ENCODE assay signal across 24 cellular contexts in genomic region chr1:55725378-55725777, GRCh38.
DNase-seq lines count a peak whose midpoint lies in the region; ATAC-seq, FAIRE-seq and TF ChIP-seq lines count a peak whose summit lies in the region.
"Had no signal": no experiment of that assay in that cellular context is flagged by ENCODE, and none has a peak within 500 bp of the region (broad histone marks: within the 10 kb centered on the region; RNA-seq: fewer than 3 reads in every experiment).

No MANE protein-coding gene starts in this region.

- ATAC-seq in SK-N-SH treated with all-trans-retinoic acid at 6 μM for 48 hours, result peak; percentile 68
- ATAC-seq: activated CD4-positive, alpha-beta T cell treated with anti-CD3 and anti-CD28 coated beads for 36 hours; effector memory CD8-positive, alpha-beta T cell; heart left ventricle had no signal

- TF ChIP-seq CTCF in fibroblast of lung (conservative IDR thresholded peaks at IDR 0.05 in 1 of 2, IDR thresholded peaks at IDR 0.05 in 1 of 2; ENCODE audit: low read depth in 1 of 2, low read length in 2 of 2) (no peak), kidney (IDR thresholded peaks at IDR 0.05; ENCODE audit: borderline replicate concordance, extremely low read depth, insufficient read depth) (no peak)

- H3K4me2 ChIP-seq in fibroblast of lung (ENCODE audit: extremely low read depth, insufficient read depth, low read length) (no peak overlapping the region), skeletal muscle satellite cell (ENCODE audit: low read length) (peak overlapping the region; percentile 64)

- H3K36me3 ChIP-seq in fibroblast of lung (ENCODE audit: control insufficient read depth, insufficient read depth, low read length) (no peaks in the 10 kb centered on the region), skeletal muscle satellite cell (ENCODE audit: insufficient read depth, low read length) (no peaks in the 10 kb centered on the region), kidney (ENCODE audit: control insufficient read depth in 1 of 2, insufficient read depth in 2 of 2, low read length in 2 of 2) (no peaks in the 10 kb centered on the region)
- H3K36me3 ChIP-seq: BE2C, heart left ventricle, neutrophil, stomach, transverse colon had no signal

- H2AFZ ChIP-seq in fibroblast of lung (ENCODE audit: low read length), result no peak overlapping the region

- DNase-seq in HT1080 (ENCODE audit: low read depth), result peak; percentile 47
- peak; percentile 45 to 66 for DNase-seq in fibroblast of lung (ENCODE audit: low read depth in 2 of 2)
- no peak for DNase-seq in activated T-cell treated with anti-CD3 and anti-CD28 coated beads for 4 hours
- DNase-seq in kidney, result no peak
- no peak for DNase-seq in SHP77 treated with DMSO at 0.1 percent for 48 hours (lab: John Stamatoyannopoulos, UW)
- DNase-seq: activated CD4-positive, alpha-beta T cell treated with anti-CD3 and anti-CD28 coated beads for 36 hours; activated naive CD4-positive, alpha-beta T cell treated with anti-CD3 and anti-CD28 coated beads, Interleukin-2, amount 50 U/mL, for 16 hours; BE2C; Caco-2; effector memory CD8-positive, alpha-beta T cell; heart left ventricle; Karpas-422; NCI-H1105 treated with DMSO at 0.1 percent for 48 hours; NCI-H2107; NK-92 treated with Interleukin-12 subunit alpha and Interleukin-12 subunit beta, amount 100 ng/mL, for 24 hours; RPMI8226; stimulated activated CD4-positive, alpha-beta T cell treated with anti-CD3 and anti-CD28 coated beads, Interleukin-12 subunit alpha, Interleukin-12 subunit beta, amount 100 ng/mL, for 4 hours; stomach; transverse colon had no signal

- intact Hi-C loops in kidney (cut with DNase I), result no loop called here

- peak overlapping the region; percentile 76 for H3K27ac ChIP-seq in fibroblast of lung (ENCODE audit: insufficient read depth, low read length)
- no peak overlapping the region for H3K27ac ChIP-seq in kidney (ENCODE audit: low read depth in 2 of 2, low read length in 2 of 2)
- H3K27ac ChIP-seq: heart left ventricle, neutrophil had no signal

- H3K9ac ChIP-seq in fibroblast of lung (ENCODE audit: insufficient read depth, low read length) (no peak overlapping the region), skeletal muscle satellite cell (ENCODE audit: low read depth, low read length) (peak overlapping the region; percentile 80), kidney (ENCODE audit: low read length in 2 of 2) (no peak overlapping the region)

- H3K79me2 ChIP-seq in fibroblast of lung (ENCODE audit: control insufficient read depth, insufficient read depth, low read length), result no peaks in the 10 kb centered on the region

- H3K9me3 ChIP-seq in fibroblast of lung (ENCODE audit: control insufficient read depth, insufficient read depth, low read depth, low read length) (no peaks in the 10 kb centered on the region), skeletal muscle satellite cell (replicated peaks; ENCODE audit: low read length) (no peaks in the 10 kb centered on the region), kidney (ENCODE audit: control insufficient read depth in 1 of 2, low read length in 2 of 2) (no peaks in the 10 kb centered on the region)
- H3K9me3 ChIP-seq: BE2C, Caco-2, heart left ventricle, neutrophil, stomach, transverse colon had no signal

- peaks cover 7% of the 10 kb centered on the region for H3K4me1 ChIP-seq in fibroblast of lung (ENCODE audit: control insufficient read depth, extremely low read depth, insufficient read depth, low read length)
- H3K4me1 ChIP-seq in skeletal muscle satellite cell (ENCODE audit: control insufficient read depth, insufficient read depth, low read length), result peaks cover 66% of the 10 kb centered on the region
- H3K4me1 ChIP-seq in kidney (ENCODE audit: control insufficient read depth in 1 of 2, insufficient read depth in 1 of 2, low read depth in 1 of 2, low read length in 2 of 2), result peaks cover 0 to 2% of the 10 kb centered on the region in 2 donors
- H3K4me1 ChIP-seq: BE2C, Caco-2, heart left ventricle, transverse colon had no signal

- H3K27me3 ChIP-seq in fibroblast of lung (ENCODE audit: control insufficient read depth, insufficient read depth, low read length) (no peaks in the 10 kb centered on the region), skeletal muscle satellite cell (ENCODE audit: control insufficient read depth, insufficient read depth, low read length) (no peaks in the 10 kb centered on the region)
- H3K27me3 ChIP-seq: BE2C, heart left ventricle, neutrophil, stomach, transverse colon had no signal

- H3K4me3 ChIP-seq in fibroblast of lung (replicated peaks in 1 of 4; ENCODE audit: control extremely low read depth in 1 of 4, insufficient read depth in 1 of 4, low read depth in 3 of 4, low read length in 4 of 4) (no peak overlapping the region), skeletal muscle satellite cell (ENCODE audit: low read length) (peak overlapping the region; percentile 32), kidney (ENCODE audit: low read length in 2 of 2) (no peak overlapping the region)
- H3K4me3 ChIP-seq: heart left ventricle, stomach, transverse colon had no signal

- no peak for FAIRE-seq in kidney (lab: Jason Lieb, UNC)
- FAIRE-seq: colon, TTC549 had no signal

- H4K20me1 ChIP-seq in fibroblast of lung (ENCODE audit: control insufficient read depth, extremely low read depth, insufficient read depth, low read length), result no peaks in the 10 kb centered on the region

TF ChIP-seq in SK-N-SH treated with all-trans-retinoic acid at 6 μM for 48 hours, 23 proteins besides CTCF, POLR2A, EP300 and RAD21:
- TF ChIP-seq ZNF70 (CRISPR knock-in tag; IDR thresholded peaks at IDR 0.05) (no peak), POU6F1 (CRISPR knock-in tag; IDR thresholded peaks at IDR 0.05; ENCODE audit: borderline replicate concordance, low read depth) (no peak), ESRRG (CRISPR knock-in tag; IDR thresholded peaks at IDR 0.05) (no peak), CSRNP3 (CRISPR knock-in tag; IDR thresholded peaks at IDR 0.05) (no peak), GLIS3 (CRISPR knock-in tag; IDR thresholded peaks at IDR 0.05) (no peak), TSHZ2 (CRISPR knock-in tag; IDR thresholded peaks at IDR 0.05) (no peak), ZFP3 (CRISPR knock-in tag; IDR thresholded peaks at IDR 0.05) (no peak), RARB (CRISPR knock-in tag; IDR thresholded peaks at IDR 0.05) (no peak), TOX (CRISPR knock-in tag; IDR thresholded peaks at IDR 0.05; ENCODE audit: borderline replicate concordance) (peak; percentile 43; the same call in 1 of the 2 replicates), ISL1 (CRISPR knock-in tag; IDR thresholded peaks at IDR 0.05) (peak; percentile 56), ZFP30 (CRISPR knock-in tag; IDR thresholded peaks at IDR 0.05) (no peak), SNAI2 (CRISPR knock-in tag; IDR thresholded peaks at IDR 0.05) (no peak)

Comparison
In these comparisons a context has a peak if more than half of its experiments do, and no peak if none do; other contexts are left out.
1. DNase-seq: peak in HT1080 (single experiment) and fibroblast of lung (2 of 2); none in activated T-cell treated with anti-CD3 and anti-CD28 coated beads for 4 hours (single experiment), kidney (single experiment) and SHP77 treated with DMSO at 0.1 percent for 48 hours (single experiment).